ENCODE assay signal across 8 cellular contexts in the genomic region with DNA sequence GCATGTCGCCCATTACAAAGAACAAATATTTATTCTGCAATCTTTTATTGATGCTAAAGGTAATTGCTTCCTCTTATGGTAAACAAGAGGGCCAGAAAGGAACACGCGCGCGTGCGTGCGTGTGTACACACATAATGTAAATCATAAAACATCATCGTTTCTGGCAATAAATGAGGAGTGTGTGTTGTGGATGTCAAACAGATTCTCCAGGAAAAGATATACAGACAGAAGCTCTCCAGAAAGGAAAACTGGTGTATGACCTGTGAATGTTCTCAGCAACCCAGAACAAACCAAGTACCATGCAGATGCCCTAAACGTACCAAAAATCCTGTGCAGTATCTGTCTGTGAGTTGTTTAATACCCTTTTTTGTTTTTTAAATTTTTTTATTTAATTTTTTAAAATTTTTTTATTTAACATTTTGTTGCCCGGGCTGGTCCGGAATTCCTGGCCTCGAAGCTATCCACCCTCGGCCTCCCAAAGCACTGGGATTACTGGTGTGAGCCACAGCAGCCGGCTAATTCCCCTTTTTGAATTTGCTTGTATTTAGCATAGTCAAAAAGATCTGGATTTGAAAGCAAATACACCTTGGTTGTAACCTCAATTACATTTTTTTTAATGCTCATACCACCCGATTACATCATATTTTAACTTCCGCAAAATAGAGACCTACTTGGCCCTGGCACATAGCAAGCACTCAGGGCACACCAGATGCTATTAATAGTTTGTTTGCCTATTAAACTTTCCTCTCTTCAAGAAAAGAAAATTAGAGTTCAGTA. TPM values are rescaled to one million over a fixed set of nuclear protein-coding genes. Genes with fewer than 3 reads are reported as not detected.
DNase-seq lines count a peak whose midpoint lies in the region; ATAC-seq and TF ChIP-seq lines count a peak whose summit lies in the region.

No MANE protein-coding gene starts in this region.

- H3K27me3 ChIP-seq in ectodermal cell (ENCODE audit: control insufficient read depth, insufficient read depth, low read length, poor library complexity, severe bottlenecking) = no peaks in the 10 kb centered on the region

- peaks cover 5% of the 10 kb centered on the region for H3K27me3 Mint-ChIP-seq in nephron progenitor cell (ENCODE audit: low read depth, poor library complexity)

- H3K27ac Mint-ChIP-seq in nephron progenitor cell = no peak overlapping the region

- H3K36me3 ChIP-seq in ectodermal cell (ENCODE audit: control insufficient read depth, insufficient read depth, low read length) = no peaks in the 10 kb centered on the region

- peaks cover 22% of the 10 kb centered on the region for H3K36me3 Mint-ChIP-seq in nephron progenitor cell (ENCODE audit: low read depth)

- WGBS in ectodermal cell, 2 experiments = 88 to 93% methylated on average over 14 to 16 of the region's 16 CpGs

- H3K9me3 Mint-ChIP-seq in nephron progenitor cell = peaks cover 19% of the 10 kb centered on the region

- no peak overlapping the region for H3K27ac ChIP-seq in ectodermal cell (ENCODE audit: insufficient read depth, low read depth, low read length, poor library complexity, severe bottlenecking)

- TF ChIP-seq CTCF in GM10266 (IDR thresholded peaks at IDR 0.05; ENCODE audit: control insufficient read depth, insufficient read depth, low read depth, missing control alignments) = no peak
- TF ChIP-seq CTCF in nephron progenitor cell (IDR thresholded peaks at IDR 0.05) = no peak

- H3K4me3 ChIP-seq in ectodermal cell (ENCODE audit: insufficient read depth, low read depth, low read length) = peak overlapping the region; percentile 78

- no peaks in the 10 kb centered on the region for H3K9me3 ChIP-seq in ectodermal cell (ENCODE audit: control insufficient read depth, low read length)

- DNase-seq in GM10266 (ENCODE audit: extremely low spot score) (peak; percentile 44), NOMO-1 treated with DMSO at 0.1 percent for 48 hours (lab: John Stamatoyannopoulos, UW; ENCODE audit: unreplicated experiment) (peak; percentile 80), nephron progenitor cell (no peak), SW480 (ENCODE audit: low spot score) (no peak), ecto neural progenitor cell (ENCODE audit: low spot score) (no peak)
- DNase-seq in activated CD8-positive, alpha-beta memory T cell treated with anti-CD3 and anti-CD28 coated beads, Interleukin-2, amount 50 U/mL, for 4 hours = no peak

- H3K4me1 Mint-ChIP-seq in nephron progenitor cell = peaks cover 17% of the 10 kb centered on the region

- H3K4me3 Mint-ChIP-seq in nephron progenitor cell = peak overlapping the region; percentile 93

- H3K4me1 ChIP-seq in ectodermal cell (ENCODE audit: control insufficient read depth, insufficient read depth, low read length) = no peaks in the 10 kb centered on the region

- ATAC-seq in GM21390 (IDR thresholded peaks at IDR 0.05; ENCODE audit: unreplicated experiment) = no peak

RNA-seq across cellular contexts. Expression of a gene that starts 0.9 kb away (rescaled TPM):
- 32.2 TPM for polyA plus RNA-seq in ectodermal cell (2013, experiment 1 of 4)
- polyA plus RNA-seq in ectodermal cell (2013, experiment 2 of 4) = 31.0 TPM
- polyA plus RNA-seq in ectodermal cell (2013, experiment 3 of 4) = 21.7 TPM
- 22.6 TPM for polyA plus RNA-seq in ectodermal cell (2013, experiment 4 of 4)

RNA-seq across cellular contexts. Expression of a gene that starts 32.5 kb away (rescaled TPM):
- 2,554 TPM for polyA plus RNA-seq in ectodermal cell (2013, experiment 1 of 4)
- polyA plus RNA-seq in ectodermal cell (2013, experiment 2 of 4) = 2,582 TPM
- polyA plus RNA-seq in ectodermal cell (2013, experiment 3 of 4) = 2,604 TPM
- polyA plus RNA-seq in ectodermal cell (2013, experiment 4 of 4) = 2,885 TPM

Comparison
In these comparisons a context has a peak if more than half of its experiments do, and no peak if none do; other contexts are left out.
1. DNase-seq: peak in GM10266 (single experiment) and NOMO-1 treated with DMSO at 0.1 percent for 48 hours (single experiment); none in nephron progenitor cell (single experiment), SW480 (single experiment), activated CD8-positive, alpha-beta memory T cell treated with anti-CD3 and anti-CD28 coated beads, Interleukin-2, amount 50 U/mL, for 4 hours (single experiment) and ecto neural progenitor cell (single experiment).